Comparison of ENCODE assay signal across 20 cellular contexts in genomic region chr6:36639171-36639808, GRCh38. TPM values are rescaled to one million over a fixed set of nuclear protein-coding genes. Genes with fewer than 3 reads are reported as not detected.
DNase-seq lines count a peak whose midpoint lies in the region; ATAC-seq, FAIRE-seq and TF ChIP-seq lines count a peak whose summit lies in the region.
"Had no signal": no experiment of that assay in that cellular context is flagged by ENCODE, and none has a peak within 500 bp of the region (broad histone marks: within the 10 kb centered on the region; RNA-seq: fewer than 3 reads in every experiment).

No MANE protein-coding gene starts in this region.

- H2AFZ ChIP-seq in HepG2 (ENCODE audit: low read length): no peak overlapping the region

- no peaks in the 10 kb centered on the region for H3K27me3 Mint-ChIP-seq in chondrocyte (ENCODE audit: low read depth)

- H3K27me3 ChIP-seq in HepG2 (ENCODE audit: control insufficient read depth in 1 of 2, insufficient read depth in 2 of 2, low read length in 2 of 2) (peaks cover 1 to 13% of the 10 kb centered on the region in 2 experiments; a peak in 4 of 5 replicates), right lobe of liver (no peaks in the 10 kb centered on the region), heart right ventricle (no peaks in the 10 kb centered on the region)
- H3K27me3 ChIP-seq: Peyer's patch, SJSA1 had no signal

- peak overlapping the region; percentile 51 for H3K27ac Mint-ChIP-seq in chondrocyte (ENCODE audit: unreplicated experiment)

- H3K4me2 ChIP-seq in HepG2 (ENCODE audit: low read depth, low read length): no peak overlapping the region

- peaks cover 19% of the 10 kb centered on the region for H3K4me1 Mint-ChIP-seq in chondrocyte (ENCODE audit: low read depth)

- no peak overlapping the region for H3K27ac ChIP-seq in HepG2 (ENCODE audit: extremely low read length, insufficient read depth, low read length)
- H3K27ac ChIP-seq in right lobe of liver: no peak overlapping the region
- no peak overlapping the region for H3K27ac ChIP-seq in kidney (ENCODE audit: low read depth in 2 of 2, low read length in 2 of 2)
- no peak overlapping the region for H3K27ac ChIP-seq in heart right ventricle
- H3K27ac ChIP-seq: Peyer's patch, SJSA1 had no signal

- TF ChIP-seq POLR2A in HepG2 (IDR thresholded peaks at IDR 0.05; ENCODE audit: insufficient read depth in 1 of 2, low read depth in 2 of 2, low read length in 2 of 2) (no peak), right lobe of liver (IDR thresholded peaks at IDR 0.05) (no peak)

- ATAC-seq in HepG2: no peak
- no peak for ATAC-seq in right lobe of liver
- no peak for ATAC-seq in GM18519 (IDR thresholded peaks at IDR 0.05; ENCODE audit: low FRiP score, unreplicated experiment)
- no peak for ATAC-seq in heart right ventricle

- H3K4me3 ChIP-seq in HepG2 (replicated peaks in 1 of 3; ENCODE audit: insufficient read depth in 1 of 3, low read depth in 2 of 3, low read length in 3 of 3) (no peak overlapping the region), right lobe of liver (no peak overlapping the region), kidney (ENCODE audit: low read length in 2 of 2) (no peak overlapping the region), heart right ventricle (no peak overlapping the region)
- H3K4me3 ChIP-seq: HAP-1, Peyer's patch, SJSA1 had no signal

- H3K4me1 ChIP-seq in HepG2 (ENCODE audit: insufficient read depth, low read length) (peaks cover 63% of the 10 kb centered on the region), right lobe of liver (peaks cover 0 to 56% (median 28%) of the 10 kb centered on the region in 4 donors), kidney (ENCODE audit: control insufficient read depth in 1 of 2, insufficient read depth in 1 of 2, low read depth in 1 of 2, low read length in 2 of 2) (peaks cover 9 to 10% of the 10 kb centered on the region in 2 donors), heart right ventricle (peaks cover 2 to 24% (median 14%) of the 10 kb centered on the region in 9 donors)
- H3K4me1 ChIP-seq: HAP-1 had no signal

- H3K9me3 Mint-ChIP-seq in chondrocyte (ENCODE audit: low read depth): no peaks in the 10 kb centered on the region

- no peak overlapping the region for H3K9ac ChIP-seq in HepG2 (ENCODE audit: insufficient read depth, low read depth, low read length)
- H3K9ac ChIP-seq in kidney (ENCODE audit: low read length in 2 of 2): no peak overlapping the region

- H3K36me3 Mint-ChIP-seq in chondrocyte (ENCODE audit: low read depth): no peaks in the 10 kb centered on the region

- CTCF ChIA-PET in HepG2 (lab: Yijun Ruan, JAX; ENCODE audit: low intra/inter-chr PET ratio, low total read pairs): interaction anchor here (1.1 kb wide), 1 partner anchor 85 kb away, joined by 3 read pairs; no protein-coding TSS in a partner anchor

- no peak for TF ChIP-seq EP300 in HepG2 (IDR thresholded peaks at IDR 0.05; ENCODE audit: low read depth in 2 of 2, low read length in 2 of 2)
- no peak for TF ChIP-seq EP300 in HepG2 (CRISPR knock-in tag; IDR thresholded peaks at IDR 0.05; ENCODE audit: borderline replicate concordance)

- BruUV-seq in HepG2 (replicated peaks; lab: Mats Ljungman, UMichigan): no TSS peak

- in situ Hi-C loops in HepG2 (cut with HindIII; ENCODE audit: extremely low pct_ligation_motif_present, low pct_unique_long_range_greater_than_20kb): no loop called here

- POLR2A ChIA-PET in HepG2 (lab: Yijun Ruan, JAX): interaction anchor here (1.2 kb wide), 1 partner anchor 28 kb away, joined by 3 read pairs; no protein-coding TSS in a partner anchor

- H4K20me1 ChIP-seq in HepG2 (ENCODE audit: insufficient read depth, low read length): no peaks in the 10 kb centered on the region

- 67% methylated on average over 11 of the region's 11 CpGs for WGBS in HepG2 (ENCODE audit: low lambda C conversion rate)
- WGBS in right lobe of liver (ENCODE audit: insufficient coverage, low coverage, low lambda C conversion rate, missing lambda C conversion rate): 90% methylated on average over 5 of the region's 11 CpGs
- 90 to 93% methylated on average over 11 of the region's 11 CpGs for WGBS in heart right ventricle, 2 donors

- no peak overlapping the region for H3K4me3 Mint-ChIP-seq in chondrocyte (ENCODE audit: unreplicated experiment)

- intact Hi-C loops in HepG2 (cut with micrococcal nuclease; ENCODE audit: unreplicated experiment): no loop called here
- intact Hi-C loops in right lobe of liver (cut with DNase I): no loop called here
- intact Hi-C loops in kidney (cut with DNase I): no loop called here
- intact Hi-C loops in heart right ventricle (cut with DNase I): loop anchor here in 2 of 10 donors (5.0 kb wide), 1 partner anchor 33 kb away; no protein-coding TSS in a partner anchor

- no peaks in the 10 kb centered on the region for H3K79me2 ChIP-seq in HepG2 (ENCODE audit: insufficient read depth, low read length)

- FAIRE-seq in HepG2 (lab: Jason Lieb, UNC) (no peak), kidney (lab: Jason Lieb, UNC) (no peak)
- FAIRE-seq: A204.1, D721Med had no signal

- TF ChIP-seq RAD21 in HepG2 (CRISPR knock-in tag; IDR thresholded peaks at IDR 0.05): no peak

- DNase-seq in HepG2 (ENCODE audit: low spot score) (no peak), right lobe of liver (no peak), chondrocyte (ENCODE audit: low spot score) (peak; percentile 65), kidney (peak; percentile 24), heart right ventricle (no peak)
- no peak for DNase-seq in activated CD8-positive, alpha-beta memory T cell treated with anti-CD3 and anti-CD28 coated beads, Interleukin-2, amount 50 U/mL, for 4 hours
- DNase-seq: EL, GF-D8, KG1, NCI-H1105, NCI-H2029 treated with DMSO at 0.1 percent for 48 hours, NCI-H2171 treated with DMSO at 0.1 percent for 48 hours, NCI-H524 treated with DMSO at 0.1 percent for 48 hours, Peyer's patch had no signal

- H3K36me3 ChIP-seq in HepG2 (replicated peaks in 1 of 2; ENCODE audit: control insufficient read depth in 1 of 2, insufficient read depth in 2 of 2, low read length in 2 of 2) (no peaks in the 10 kb centered on the region), right lobe of liver (no peaks in the 10 kb centered on the region), kidney (ENCODE audit: control insufficient read depth in 1 of 2, insufficient read depth in 2 of 2, low read length in 2 of 2) (no peaks in the 10 kb centered on the region), heart right ventricle (no peaks in the 10 kb centered on the region)
- H3K36me3 ChIP-seq: HAP-1, Peyer's patch, SJSA1 had no signal

- H3K9me3 ChIP-seq in HepG2 (ENCODE audit: low read length) (no peaks in the 10 kb centered on the region), right lobe of liver (no peaks in the 10 kb centered on the region), kidney (ENCODE audit: control insufficient read depth in 1 of 2, low read length in 2 of 2) (no peaks in the 10 kb centered on the region), heart right ventricle (no peaks in the 10 kb centered on the region)
- H3K9me3 ChIP-seq: HAP-1, Peyer's patch, SJSA1 had no signal

- TF ChIP-seq CTCF in HepG2 (CRISPR knock-in tag; IDR thresholded peaks at IDR 0.05) (no peak), right lobe of liver (IDR thresholded peaks at IDR 0.05) (no peak), chondrocyte (IDR thresholded peaks at IDR 0.05) (no peak), kidney (IDR thresholded peaks at IDR 0.05; ENCODE audit: borderline replicate concordance, extremely low read depth, insufficient read depth) (no peak), heart right ventricle (IDR thresholded peaks at IDR 0.05) (no peak)

RNA-seq across cellular contexts. Expression of gene CDKN1A, which starts 39.2 kb away (rescaled TPM):
- total RNA-seq in HepG2 (2016; rRNA removed; fragmentation: Illumina TruSeq; extraction: Trizol) (56.0 and 60.7 TPM in 2 replicates), right lobe of liver (100 to 1,000 TPM in 1 of 6 experiments, 10 to 100 TPM in 5; 20.0 to 124 (median 58.6) TPM), chondrocyte (230 to 303 TPM (median 301 TPM) in 3 replicates), kidney (66.2 TPM), heart right ventricle (100 to 1,000 TPM in 2 of 10 donors, 10 to 100 TPM in 8; 27.1 to 105 (median 61.2) TPM)
- 14.1 and 14.6 TPM in 2 replicates for total RNA-seq in HepG2 (2016; cell fraction: cytosol; rRNA removed; fragmentation: Illumina TruSeq; extraction: Trizol; ENCODE audit: low read depth)
- total RNA-seq in HepG2 (2016; cell fraction: insoluble cytoplasmic fraction; rRNA removed; fragmentation: Illumina TruSeq; extraction: Trizol): 60.2 and 60.7 TPM in 2 replicates
- total RNA-seq in HepG2 (2016; cell fraction: membrane; rRNA removed; fragmentation: Illumina TruSeq; extraction: Trizol): 35.8 and 37.2 TPM in 2 replicates
- 39.4 and 41.1 TPM in 2 replicates for total RNA-seq in HepG2 (2016; cell fraction: nucleus; rRNA removed; fragmentation: Illumina TruSeq; extraction: Trizol)
- polyA plus RNA-seq in HepG2 (2011; rRNA removed) (92.1 and 131 TPM in 2 replicates), kidney (ENCODE audit: insufficient read depth, low read depth, low replicate concordance) (46.4 TPM), heart right ventricle (100 to 1,000 TPM in 1 of 2 donors, 10 to 100 TPM in 1; 23.3 to 357 TPM)
- 101 and 109 TPM in 2 replicates for polyA plus RNA-seq in HepG2 (2011; cell fraction: cytosol; rRNA removed)
- 99.7 and 130 TPM in 2 replicates for polyA plus RNA-seq in HepG2 (2011; cell fraction: nucleus; rRNA removed)
- polyA plus RNA-seq in HepG2 (2012): 25.4 and 74.5 TPM in 2 replicates
- 11.7 and 12.8 TPM in 2 replicates for polyA plus RNA-seq in HepG2 (2016; cell fraction: cytosol; fragmentation: Illumina TruSeq; extraction: Trizol; ENCODE audit: low read depth)
- 67.9 and 74.3 TPM in 2 replicates for polyA plus RNA-seq in HepG2 (2016; cell fraction: insoluble cytoplasmic fraction; fragmentation: Illumina TruSeq; extraction: Trizol; ENCODE audit: low read depth)
- polyA plus RNA-seq in HepG2 (2016; cell fraction: membrane; fragmentation: Illumina TruSeq; extraction: Trizol; ENCODE audit: low read depth): 27.1 and 27.5 TPM in 2 replicates
- 70.1 and 78.2 TPM in 2 replicates for polyA plus RNA-seq in HepG2 (2016; cell fraction: nucleus; fragmentation: Illumina TruSeq; extraction: Trizol; ENCODE audit: insufficient read depth, low read depth)
- polyA minus RNA-seq in HepG2 (2011; rRNA and poly(A)+ RNA removed; ENCODE audit: low replicate concordance): 52.9 and 74.7 TPM in 2 replicates
- 33.1 and 37.9 TPM in 2 replicates for polyA minus RNA-seq in HepG2 (2011; cell fraction: cytosol; rRNA and poly(A)+ RNA removed)
- 23.8 and 39.9 TPM in 2 replicates for polyA minus RNA-seq in HepG2 (2011; cell fraction: nucleus; rRNA and poly(A)+ RNA removed)

RNA-seq across cellular contexts. Expression of gene SRSF3, which starts 45.1 kb away (rescaled TPM):
- total RNA-seq in HepG2 (2016; rRNA removed; fragmentation: Illumina TruSeq; extraction: Trizol) (684 and 1,115 TPM in 2 replicates), right lobe of liver (100 to 1,000 TPM in 2 of 6 experiments, 10 to 100 TPM in 4; 36.8 to 103 (median 71.4) TPM), chondrocyte (180 to 233 TPM (median 191 TPM) in 3 replicates), kidney (257 TPM), heart right ventricle (100 to 1,000 TPM; 105 to 196 (median 131) TPM)
- 87.6 and 93.5 TPM in 2 replicates for total RNA-seq in HepG2 (2016; cell fraction: cytosol; rRNA removed; fragmentation: Illumina TruSeq; extraction: Trizol; ENCODE audit: low read depth)
- 702 and 1,085 TPM in 2 replicates for total RNA-seq in HepG2 (2016; cell fraction: insoluble cytoplasmic fraction; rRNA removed; fragmentation: Illumina TruSeq; extraction: Trizol)
- 160 and 205 TPM in 2 replicates for total RNA-seq in HepG2 (2016; cell fraction: membrane; rRNA removed; fragmentation: Illumina TruSeq; extraction: Trizol)
- total RNA-seq in HepG2 (2016; cell fraction: nucleus; rRNA removed; fragmentation: Illumina TruSeq; extraction: Trizol): 332 and 341 TPM in 2 replicates
- polyA plus RNA-seq in HepG2 (2011; rRNA removed) (149 and 206 TPM in 2 replicates), kidney (ENCODE audit: insufficient read depth, low read depth, low replicate concordance) (222 TPM), heart right ventricle (100 to 1,000 TPM; 122 to 175 TPM)
- polyA plus RNA-seq in HepG2 (2011; cell fraction: cytosol; rRNA removed): 204 and 209 TPM in 2 replicates
- polyA plus RNA-seq in HepG2 (2011; cell fraction: nucleus; rRNA removed): 336 and 345 TPM in 2 replicates
- 161 and 268 TPM in 2 replicates for polyA plus RNA-seq in HepG2 (2012)
- polyA plus RNA-seq in HepG2 (2016; cell fraction: cytosol; fragmentation: Illumina TruSeq; extraction: Trizol; ENCODE audit: low read depth): 90.1 and 97.9 TPM in 2 replicates
- polyA plus RNA-seq in HepG2 (2016; cell fraction: insoluble cytoplasmic fraction; fragmentation: Illumina TruSeq; extraction: Trizol; ENCODE audit: low read depth): 1,067 and 1,144 TPM in 2 replicates
- 123 and 146 TPM in 2 replicates for polyA plus RNA-seq in HepG2 (2016; cell fraction: membrane; fragmentation: Illumina TruSeq; extraction: Trizol; ENCODE audit: low read depth)
- 510 and 537 TPM in 2 replicates for polyA plus RNA-seq in HepG2 (2016; cell fraction: nucleus; fragmentation: Illumina TruSeq; extraction: Trizol; ENCODE audit: insufficient read depth, low read depth)
- polyA minus RNA-seq in HepG2 (2011; rRNA and poly(A)+ RNA removed; ENCODE audit: low replicate concordance): 214 and 251 TPM in 2 replicates
- 55.8 and 58.4 TPM in 2 replicates for polyA minus RNA-seq in HepG2 (2011; cell fraction: cytosol; rRNA and poly(A)+ RNA removed)
- 453 and 553 TPM in 2 replicates for polyA minus RNA-seq in HepG2 (2011; cell fraction: nucleus; rRNA and poly(A)+ RNA removed)

RNA-seq across cellular contexts. Expression of gene RAB44, which starts 58.3 kb away (rescaled TPM):
- total RNA-seq in HepG2 (2016; rRNA removed; fragmentation: Illumina TruSeq; extraction: Trizol) (not detected in 2 replicates), right lobe of liver (under 1 TPM in 3 of 6 experiments, not detected in 3; 0.05 to 0.07 (median 0.07) TPM), chondrocyte (not detected in 3 replicates), kidney (1.5 TPM), heart right ventricle (under 1 TPM in 4 of 10 donors, not detected in 6; 0.05 to 0.39 (median 0.06) TPM)
- not detected in 2 replicates for total RNA-seq in HepG2 (2016; cell fraction: cytosol; rRNA removed; fragmentation: Illumina TruSeq; extraction: Trizol; ENCODE audit: low read depth)
- total RNA-seq in HepG2 (2016; cell fraction: insoluble cytoplasmic fraction; rRNA removed; fragmentation: Illumina TruSeq; extraction: Trizol): not detected in 2 replicates
- total RNA-seq in HepG2 (2016; cell fraction: membrane; rRNA removed; fragmentation: Illumina TruSeq; extraction: Trizol): not detected in 2 replicates
- total RNA-seq in HepG2 (2016; cell fraction: nucleus; rRNA removed; fragmentation: Illumina TruSeq; extraction: Trizol): not detected in 2 replicates
- polyA plus RNA-seq in HepG2 (2011; rRNA removed) (not detected in 2 replicates), kidney (ENCODE audit: insufficient read depth, low read depth, low replicate concordance) (not detected), heart right ventricle (under 1 TPM; 0.03 to 0.15 TPM)
- polyA plus RNA-seq in HepG2 (2011; cell fraction: cytosol; rRNA removed): not detected in 2 replicates
- polyA plus RNA-seq in HepG2 (2011; cell fraction: nucleus; rRNA removed): 0.09 TPM in 1 of 2 replicates, not detected in the other
- not detected in 2 replicates for polyA plus RNA-seq in HepG2 (2012)
- polyA plus RNA-seq in HepG2 (2016; cell fraction: cytosol; fragmentation: Illumina TruSeq; extraction: Trizol; ENCODE audit: low read depth): not detected in 2 replicates
- polyA plus RNA-seq in HepG2 (2016; cell fraction: insoluble cytoplasmic fraction; fragmentation: Illumina TruSeq; extraction: Trizol; ENCODE audit: low read depth): not detected in 2 replicates
- polyA plus RNA-seq in HepG2 (2016; cell fraction: membrane; fragmentation: Illumina TruSeq; extraction: Trizol; ENCODE audit: low read depth): not detected in 2 replicates
- 0.13 TPM in 1 of 2 replicates, not detected in the other for polyA plus RNA-seq in HepG2 (2016; cell fraction: nucleus; fragmentation: Illumina TruSeq; extraction: Trizol; ENCODE audit: insufficient read depth, low read depth)
- 0.02 TPM in 1 of 2 replicates, not detected in the other for polyA minus RNA-seq in HepG2 (2011; rRNA and poly(A)+ RNA removed; ENCODE audit: low replicate concordance)
- polyA minus RNA-seq in HepG2 (2011; cell fraction: cytosol; rRNA and poly(A)+ RNA removed): not detected in 2 replicates
- 0.13 TPM in 1 of 2 replicates, not detected in the other for polyA minus RNA-seq in HepG2 (2011; cell fraction: nucleus; rRNA and poly(A)+ RNA removed)
- total RNA-seq: HT1080, SJSA1 had no signal

Comparison
In these comparisons a context has a peak if more than half of its experiments do, and no peak if none do; other contexts are left out.
1. DNase-seq: peak in chondrocyte (single experiment) and kidney (single experiment); none in HepG2 (single experiment), right lobe of liver (0 of 3), activated CD8-positive, alpha-beta memory T cell treated with anti-CD3 and anti-CD28 coated beads, Interleukin-2, amount 50 U/mL, for 4 hours (single experiment) and heart right ventricle (0 of 2).